ENCODE assay signal across 1 cellular context in the genomic region with DNA sequence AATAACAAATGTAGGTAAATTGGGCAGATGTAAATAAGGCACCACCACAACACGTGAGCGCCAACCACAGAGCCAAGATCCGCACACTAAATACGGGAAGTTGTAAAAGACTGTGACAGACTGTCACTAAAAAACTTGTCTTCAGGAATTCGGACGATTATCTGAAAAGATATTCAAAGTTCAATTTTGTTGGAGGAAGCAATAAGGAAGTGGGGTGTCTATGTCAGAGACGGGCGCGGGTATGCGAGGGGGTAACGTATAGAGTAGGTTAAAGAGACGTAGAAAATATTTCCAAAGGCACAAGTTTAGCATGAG.
TF ChIP-seq lines count a peak whose summit lies in the region.

No MANE protein-coding gene starts in this region.

TF ChIP-seq in GM12878, 131 proteins besides CTCF, POLR2A, EP300 and RAD21 (continued from another document and continues in another):
- TF ChIP-seq, protein P1, sequence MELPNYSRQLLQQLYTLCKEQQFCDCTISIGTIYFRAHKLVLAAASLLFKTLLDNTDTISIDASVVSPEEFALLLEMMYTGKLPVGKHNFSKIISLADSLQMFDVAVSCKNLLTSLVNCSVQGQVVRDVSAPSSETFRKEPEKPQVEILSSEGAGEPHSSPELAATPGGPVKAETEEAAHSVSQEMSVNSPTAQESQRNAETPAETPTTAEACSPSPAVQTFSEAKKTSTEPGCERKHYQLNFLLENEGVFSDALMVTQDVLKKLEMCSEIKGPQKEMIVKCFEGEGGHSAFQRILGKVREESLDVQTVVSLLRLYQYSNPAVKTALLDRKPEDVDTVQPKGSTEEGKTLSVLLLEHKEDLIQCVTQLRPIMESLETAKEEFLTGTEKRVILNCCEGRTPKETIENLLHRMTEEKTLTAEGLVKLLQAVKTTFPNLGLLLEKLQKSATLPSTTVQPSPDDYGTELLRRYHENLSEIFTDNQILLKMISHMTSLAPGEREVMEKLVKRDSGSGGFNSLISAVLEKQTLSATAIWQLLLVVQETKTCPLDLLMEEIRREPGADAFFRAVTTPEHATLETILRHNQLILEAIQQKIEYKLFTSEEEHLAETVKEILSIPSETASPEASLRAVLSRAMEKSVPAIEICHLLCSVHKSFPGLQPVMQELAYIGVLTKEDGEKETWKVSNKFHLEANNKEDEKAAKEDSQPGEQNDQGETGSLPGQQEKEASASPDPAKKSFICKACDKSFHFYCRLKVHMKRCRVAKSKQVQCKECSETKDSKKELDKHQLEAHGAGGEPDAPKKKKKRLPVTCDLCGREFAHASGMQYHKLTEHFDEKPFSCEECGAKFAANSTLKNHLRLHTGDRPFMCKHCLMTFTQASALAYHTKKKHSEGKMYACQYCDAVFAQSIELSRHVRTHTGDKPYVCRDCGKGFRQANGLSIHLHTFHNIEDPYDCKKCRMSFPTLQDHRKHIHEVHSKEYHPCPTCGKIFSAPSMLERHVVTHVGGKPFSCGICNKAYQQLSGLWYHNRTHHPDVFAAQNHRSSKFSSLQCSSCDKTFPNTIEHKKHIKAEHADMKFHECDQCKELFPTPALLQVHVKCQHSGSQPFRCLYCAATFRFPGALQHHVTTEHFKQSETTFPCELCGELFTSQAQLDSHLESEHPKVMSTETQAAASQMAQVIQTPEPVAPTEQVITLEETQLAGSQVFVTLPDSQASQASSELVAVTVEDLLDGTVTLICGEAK (IDR thresholded peaks at IDR 0.05; ENCODE audit: borderline replicate concordance): no peak
- TF ChIP-seq, protein P2, sequence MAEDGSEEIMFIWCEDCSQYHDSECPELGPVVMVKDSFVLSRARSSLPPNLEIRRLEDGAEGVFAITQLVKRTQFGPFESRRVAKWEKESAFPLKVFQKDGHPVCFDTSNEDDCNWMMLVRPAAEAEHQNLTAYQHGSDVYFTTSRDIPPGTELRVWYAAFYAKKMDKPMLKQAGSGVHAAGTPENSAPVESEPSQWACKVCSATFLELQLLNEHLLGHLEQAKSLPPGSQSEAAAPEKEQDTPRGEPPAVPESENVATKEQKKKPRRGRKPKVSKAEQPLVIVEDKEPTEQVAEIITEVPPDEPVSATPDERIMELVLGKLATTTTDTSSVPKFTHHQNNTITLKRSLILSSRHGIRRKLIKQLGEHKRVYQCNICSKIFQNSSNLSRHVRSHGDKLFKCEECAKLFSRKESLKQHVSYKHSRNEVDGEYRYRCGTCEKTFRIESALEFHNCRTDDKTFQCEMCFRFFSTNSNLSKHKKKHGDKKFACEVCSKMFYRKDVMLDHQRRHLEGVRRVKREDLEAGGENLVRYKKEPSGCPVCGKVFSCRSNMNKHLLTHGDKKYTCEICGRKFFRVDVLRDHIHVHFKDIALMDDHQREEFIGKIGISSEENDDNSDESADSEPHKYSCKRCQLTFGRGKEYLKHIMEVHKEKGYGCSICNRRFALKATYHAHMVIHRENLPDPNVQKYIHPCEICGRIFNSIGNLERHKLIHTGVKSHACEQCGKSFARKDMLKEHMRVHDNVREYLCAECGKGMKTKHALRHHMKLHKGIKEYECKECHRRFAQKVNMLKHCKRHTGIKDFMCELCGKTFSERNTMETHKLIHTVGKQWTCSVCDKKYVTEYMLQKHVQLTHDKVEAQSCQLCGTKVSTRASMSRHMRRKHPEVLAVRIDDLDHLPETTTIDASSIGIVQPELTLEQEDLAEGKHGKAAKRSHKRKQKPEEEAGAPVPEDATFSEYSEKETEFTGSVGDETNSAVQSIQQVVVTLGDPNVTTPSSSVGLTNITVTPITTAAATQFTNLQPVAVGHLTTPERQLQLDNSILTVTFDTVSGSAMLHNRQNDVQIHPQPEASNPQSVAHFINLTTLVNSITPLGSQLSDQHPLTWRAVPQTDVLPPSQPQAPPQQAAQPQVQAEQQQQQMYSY (CRISPR knock-in tag; IDR thresholded peaks at IDR 0.05): no peak
- TF ChIP-seq SRF (IDR thresholded peaks at IDR 0.05; ENCODE audit: low read depth in 2 of 2, low read length in 2 of 2) (no peak), TARDBP (IDR thresholded peaks at IDR 0.05; ENCODE audit: borderline replicate concordance) (no peak), SMAD5 (IDR thresholded peaks at IDR 0.05; ENCODE audit: low read depth) (peak; percentile 14; the same call in 1 of the 2 replicates), ZNF217 (IDR thresholded peaks at IDR 0.05) (no peak), IRF5 (IDR thresholded peaks at IDR 0.05; ENCODE audit: borderline replicate concordance) (no peak), MEF2A (IDR thresholded peaks at IDR 0.05; ENCODE audit: insufficient read depth, low read depth, low read length) (peak; percentile 76), POU2F2 (IDR thresholded peaks at IDR 0.05; ENCODE audit: borderline replicate concordance, low read depth, low read length) (peak; percentile 96), RELB (IDR thresholded peaks at IDR 0.05; ENCODE audit: low read depth) (peak; percentile 64), ZBTB33 (IDR thresholded peaks at IDR 0.05) (0 out of 2 replicates have a peak, but pooled peaks have one; percentile 37), SUPT20H (IDR thresholded peaks at IDR 0.05; ENCODE audit: borderline replicate concordance, control insufficient read depth, low read depth, low read length) (no peak), LARP7 (IDR thresholded peaks at IDR 0.05) (no peak), MAX (IDR thresholded peaks at IDR 0.05; ENCODE audit: low read depth, low read length) (peak; percentile 41; the same call in 1 of the 2 replicates), MXI1 (IDR thresholded peaks at IDR 0.05; ENCODE audit: low read depth, low read length) (peak; percentile 63; the same call in 1 of the 2 replicates), ETV6 (conservative IDR thresholded peaks at IDR 0.05 in 1 of 2, IDR thresholded peaks at IDR 0.05 in 1 of 2; ENCODE audit: borderline replicate concordance in 1 of 2, low read depth in 1 of 2) (peak in 1 of 2 experiments; percentile 73; a peak in 2 of 4 replicates), TCF3 (IDR thresholded peaks at IDR 0.05; ENCODE audit: borderline replicate concordance, insufficient read depth, low read depth, low read length) (peak; percentile 46), PAX5 (IDR thresholded peaks at IDR 0.05; ENCODE audit: borderline replicate concordance, low read depth, low read length) (peak; percentile 69), KAT2A (conservative IDR thresholded peaks at IDR 0.05; ENCODE audit: control insufficient read depth, low read depth, low read length) (no peak), ASH2L (IDR thresholded peaks at IDR 0.05; ENCODE audit: borderline replicate concordance, low read depth) (peak; percentile 65; the same call in 1 of the 2 replicates), HDGF (IDR thresholded peaks at IDR 0.05) (no peak), REST (IDR thresholded peaks at IDR 0.05; ENCODE audit: low read depth, low read length) (no peak), RFX5 (IDR thresholded peaks at IDR 0.05; ENCODE audit: low read depth, low read length) (no peak), SMAD1 (IDR thresholded peaks at IDR 0.05; ENCODE audit: low read depth, partially characterized antibody) (no peak), EED (IDR thresholded peaks at IDR 0.05; ENCODE audit: low read depth) (peak; percentile 59; the same call in 1 of the 2 replicates), GATAD2B (conservative IDR thresholded peaks at IDR 0.05; ENCODE audit: low read depth) (no peak), MEF2B (IDR thresholded peaks at IDR 0.05; ENCODE audit: partially characterized antibody, poor library complexity, severe bottlenecking) (peak; percentile 68), RUNX3 (IDR thresholded peaks at IDR 0.05; ENCODE audit: low read length) (peak; percentile 98), STAT3 (IDR thresholded peaks at IDR 0.05; ENCODE audit: low read depth, low read length) (0 out of 2 replicates have a peak, but pooled peaks have one; percentile 8)
- TF ChIP-seq, protein P3, sequence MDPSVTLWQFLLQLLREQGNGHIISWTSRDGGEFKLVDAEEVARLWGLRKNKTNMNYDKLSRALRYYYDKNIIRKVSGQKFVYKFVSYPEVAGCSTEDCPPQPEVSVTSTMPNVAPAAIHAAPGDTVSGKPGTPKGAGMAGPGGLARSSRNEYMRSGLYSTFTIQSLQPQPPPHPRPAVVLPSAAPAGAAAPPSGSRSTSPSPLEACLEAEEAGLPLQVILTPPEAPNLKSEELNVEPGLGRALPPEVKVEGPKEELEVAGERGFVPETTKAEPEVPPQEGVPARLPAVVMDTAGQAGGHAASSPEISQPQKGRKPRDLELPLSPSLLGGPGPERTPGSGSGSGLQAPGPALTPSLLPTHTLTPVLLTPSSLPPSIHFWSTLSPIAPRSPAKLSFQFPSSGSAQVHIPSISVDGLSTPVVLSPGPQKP (IDR thresholded peaks at IDR 0.05; ENCODE audit: low read depth, low read length): no peak
- TF ChIP-seq, protein P4, sequence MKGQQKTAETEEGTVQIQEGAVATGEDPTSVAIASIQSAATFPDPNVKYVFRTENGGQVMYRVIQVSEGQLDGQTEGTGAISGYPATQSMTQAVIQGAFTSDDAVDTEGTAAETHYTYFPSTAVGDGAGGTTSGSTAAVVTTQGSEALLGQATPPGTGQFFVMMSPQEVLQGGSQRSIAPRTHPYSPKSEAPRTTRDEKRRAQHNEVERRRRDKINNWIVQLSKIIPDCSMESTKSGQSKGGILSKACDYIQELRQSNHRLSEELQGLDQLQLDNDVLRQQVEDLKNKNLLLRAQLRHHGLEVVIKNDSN (IDR thresholded peaks at IDR 0.05; ENCODE audit: borderline replicate concordance, extremely low read length, insufficient read depth, low read depth, low read length): no peak
- TF ChIP-seq, protein P5, sequence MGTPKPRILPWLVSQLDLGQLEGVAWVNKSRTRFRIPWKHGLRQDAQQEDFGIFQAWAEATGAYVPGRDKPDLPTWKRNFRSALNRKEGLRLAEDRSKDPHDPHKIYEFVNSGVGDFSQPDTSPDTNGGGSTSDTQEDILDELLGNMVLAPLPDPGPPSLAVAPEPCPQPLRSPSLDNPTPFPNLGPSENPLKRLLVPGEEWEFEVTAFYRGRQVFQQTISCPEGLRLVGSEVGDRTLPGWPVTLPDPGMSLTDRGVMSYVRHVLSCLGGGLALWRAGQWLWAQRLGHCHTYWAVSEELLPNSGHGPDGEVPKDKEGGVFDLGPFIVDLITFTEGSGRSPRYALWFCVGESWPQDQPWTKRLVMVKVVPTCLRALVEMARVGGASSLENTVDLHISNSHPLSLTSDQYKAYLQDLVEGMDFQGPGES (IDR thresholded peaks at IDR 0.05): no peak
